In genomic region chr1:25556791-25557476, GRCh38 we compare ENCODE assay signal across 8 cellular contexts. TPM values are rescaled to one million over a fixed set of nuclear protein-coding genes. Genes with fewer than 3 reads are reported as not detected.
DNase-seq lines count a peak whose midpoint lies in the region; ATAC-seq, FAIRE-seq and TF ChIP-seq lines count a peak whose summit lies in the region.

No MANE protein-coding gene starts in this region.

- WGBS in right cardiac atrium, result 90% methylated on average over 10 of the region's 10 CpGs

- H3K4me2 ChIP-seq in endothelial cell of umbilical vein (ENCODE audit: insufficient read depth, low read length), result no peak overlapping the region

- H3K9me3 Mint-ChIP-seq in type B pancreatic cell, result no peaks in the 10 kb centered on the region

- no peak overlapping the region for H3K27ac Mint-ChIP-seq in type B pancreatic cell

- peaks cover 16% of the 10 kb centered on the region for H3K4me1 Mint-ChIP-seq in type B pancreatic cell (ENCODE audit: unreplicated experiment)

- H3K27ac ChIP-seq in right cardiac atrium (ENCODE audit: low read length) (no peak overlapping the region), right atrium auricular region (no peak overlapping the region), RWPE1 (peak overlapping the region; percentile 79), endothelial cell of umbilical vein (ENCODE audit: insufficient read depth, low read depth, low read length) (no peak overlapping the region), temporal lobe (ENCODE audit: low read depth, low read length) (peak overlapping the region; percentile 97)

- POLR2A ChIA-PET in RWPE1 (lab: Yijun Ruan, JAX; ENCODE audit: low non-redundant PET), result interaction anchor here (0.5 kb wide), 1 partner anchor 12 kb away, joined by 3 read pairs; no protein-coding TSS in a partner anchor
- POLR2A ChIA-PET in endothelial cell of umbilical vein (lab: Charles Lee), result no interaction called here

- dilution Hi-C loops in endothelial cell of umbilical vein (cut with MboI; ENCODE audit: extremely low pct_ligation_motif_present, low sequenced_read_pairs), result no loop called here

- intact Hi-C loops in right cardiac atrium (cut with DNase I), result loop anchor here in 1 of 4 donors (2.0 kb wide), 1 partner anchor 32 kb away; no protein-coding TSS in a partner anchor
- intact Hi-C loops in endothelial cell of umbilical vein (cut with micrococcal nuclease), result no loop called here

- no TSS peak for BruUV-seq in endothelial cell of umbilical vein (replicated peaks; lab: Mats Ljungman, UMichigan)

- H3K36me3 ChIP-seq in right atrium auricular region (no peaks in the 10 kb centered on the region), endothelial cell of umbilical vein (ENCODE audit: control insufficient read depth in 2 of 2, extremely low read depth in 1 of 2, insufficient read depth in 2 of 2, low read length in 2 of 2) (peaks cover 0 to 3% of the 10 kb centered on the region in 2 experiments)

- no peak overlapping the region for H3K9ac ChIP-seq in endothelial cell of umbilical vein (replicated peaks; ENCODE audit: extremely low read depth, insufficient read depth, low read length)

- FAIRE-seq in endothelial cell of umbilical vein (lab: Jason Lieb, UNC), result peak; percentile 48

- no peak overlapping the region for H3K4me3 Mint-ChIP-seq in type B pancreatic cell

- no peak overlapping the region for H2AFZ ChIP-seq in endothelial cell of umbilical vein (ENCODE audit: low read depth, low read length)

- TF ChIP-seq POLR2A in endothelial cell of umbilical vein (IDR thresholded peaks at IDR 0.05; ENCODE audit: low read depth, low read length), result no peak

- H3K27me3 ChIP-seq in right cardiac atrium (ENCODE audit: control insufficient read depth, insufficient read depth) (no peaks in the 10 kb centered on the region), right atrium auricular region (no peaks in the 10 kb centered on the region), endothelial cell of umbilical vein (ENCODE audit: control insufficient read depth in 2 of 2, insufficient read depth in 2 of 2, low read length in 2 of 2) (no peaks in the 10 kb centered on the region)

- DNase-seq in right cardiac atrium (peak in 1 of 3 donors; percentile 33), right atrium auricular region (ENCODE audit: low spot score) (no peak), RWPE1 (ENCODE audit: low spot score) (peak; percentile 72), endothelial cell of umbilical vein (ENCODE audit: low read depth, low spot score) (no peak), islet precursor cell (no peak), type B pancreatic cell (ENCODE audit: extremely low spot score, unreplicated experiment) (no peak), NCI-H1105 (lab: John Stamatoyannopoulos, UW) (no peak)

- H3K79me2 ChIP-seq in endothelial cell of umbilical vein (ENCODE audit: control insufficient read depth, insufficient read depth, low read length), result no peaks in the 10 kb centered on the region

- H3K4me3 ChIP-seq in right cardiac atrium (ENCODE audit: low read length) (no peak overlapping the region), right atrium auricular region (no peak overlapping the region), endothelial cell of umbilical vein (replicated peaks in 1 of 3; ENCODE audit: insufficient read depth in 1 of 3, low read depth in 1 of 3, low read length in 3 of 3) (no peak overlapping the region)

- no peaks in the 10 kb centered on the region for H4K20me1 ChIP-seq in endothelial cell of umbilical vein (replicated peaks; ENCODE audit: control insufficient read depth, extremely low read depth, insufficient read depth, low read length)

- H3K9me3 ChIP-seq in right cardiac atrium (ENCODE audit: control insufficient read depth, low read length) (no peaks in the 10 kb centered on the region), right atrium auricular region (no peaks in the 10 kb centered on the region), endothelial cell of umbilical vein (replicated peaks; ENCODE audit: control insufficient read depth, insufficient read depth, low read length) (no peaks in the 10 kb centered on the region)

- no peak for TF ChIP-seq CTCF in right atrium auricular region (IDR thresholded peaks at IDR 0.05)
- no peak for TF ChIP-seq CTCF in RWPE1 (conservative IDR thresholded peaks at IDR 0.05; ENCODE audit: low read depth)
- TF ChIP-seq CTCF in endothelial cell of umbilical vein (IDR thresholded peaks at IDR 0.05; ENCODE audit: extremely low read depth in 1 of 2, insufficient read depth in 1 of 2, low read depth in 1 of 2, low read length in 2 of 2), result no peak
- no peak for TF ChIP-seq CTCF in type B pancreatic cell (conservative IDR thresholded peaks at IDR 0.05)

- no peaks in the 10 kb centered on the region for H3K36me3 Mint-ChIP-seq in type B pancreatic cell

- no peaks in the 10 kb centered on the region for H3K9me1 ChIP-seq in endothelial cell of umbilical vein (replicated peaks; ENCODE audit: control insufficient read depth, extremely low read depth, insufficient read depth, low read length)

- ATAC-seq in right cardiac atrium, result peak; percentile 30 to 32

- H3K27me3 Mint-ChIP-seq in type B pancreatic cell, result no peaks in the 10 kb centered on the region

- H3K4me1 ChIP-seq in right cardiac atrium (ENCODE audit: control insufficient read depth, insufficient read depth, low read length), result peaks cover 4% of the 10 kb centered on the region
- H3K4me1 ChIP-seq in right atrium auricular region, result peaks cover 0 to 50% of the 10 kb centered on the region in 2 donors
- H3K4me1 ChIP-seq in endothelial cell of umbilical vein (ENCODE audit: control insufficient read depth, extremely low read depth, insufficient read depth, low read length), result peaks cover 40% of the 10 kb centered on the region

- CTCF ChIA-PET in RWPE1 (lab: Yijun Ruan, JAX) (interaction anchor here (0.6 to 1.8 kb wide), 2 partner anchors 11 to 17 kb away, joined by 5 read pairs; no protein-coding TSS in a partner anchor), endothelial cell of umbilical vein (lab: Charles Lee) (interaction anchor here (0.9 to 2.1 kb wide), 3 partner anchors 11 to 52 kb away, joined by 4 to 8 read pairs (median 8); no protein-coding TSS in a partner anchor)

TF ChIP-seq in endothelial cell of umbilical vein, 7 proteins besides CTCF, POLR2A, EP300 and RAD21:
- TF ChIP-seq FOS (IDR thresholded peaks at IDR 0.05; ENCODE audit: borderline replicate concordance, insufficient read depth, low read length) (no peak), POLR2AphosphoS5 (IDR thresholded peaks at IDR 0.05; ENCODE audit: insufficient read depth, low read depth, low read length) (peak; percentile 25)

RNA-seq across cellular contexts. Expression of gene LDLRAP1, which starts 13.5 kb away (rescaled TPM):
- 10 to 100 TPM in 1 of 4 donors, 1 to 10 TPM in 3; 7.6 to 10.2 (median 9.2) TPM for total RNA-seq in right cardiac atrium
- polyA plus RNA-seq in right cardiac atrium, result 6.0 TPM
- total RNA-seq in right atrium auricular region, result 10 to 100 TPM in 1 of 2 donors, 1 to 10 TPM in 1; 8.9 to 10.1 TPM
- total RNA-seq in endothelial cell of umbilical vein, result 20.8 and 24.7 TPM in 2 replicates
- polyA plus RNA-seq in endothelial cell of umbilical vein, result 23.1 and 23.6 TPM in 2 replicates
- 22.0 and 22.9 TPM in 2 replicates for polyA plus RNA-seq in endothelial cell of umbilical vein (2011; cell fraction: cytosol; rRNA removed)
- 27.0 and 29.1 TPM in 2 replicates for polyA plus RNA-seq in endothelial cell of umbilical vein (2011; cell fraction: nucleus; rRNA removed)
- 13.5 and 14.5 TPM in 2 replicates for polyA plus RNA-seq in endothelial cell of umbilical vein (2012)
- 19.0 and 19.5 TPM in 2 replicates for polyA minus RNA-seq in endothelial cell of umbilical vein
- 12.2 TPM for polyA minus RNA-seq in endothelial cell of umbilical vein (2011; cell fraction: cytosol; rRNA and poly(A)+ RNA removed)
- 8.3 and 8.6 TPM in 2 replicates for polyA minus RNA-seq in endothelial cell of umbilical vein (2011; cell fraction: nucleus; rRNA and poly(A)+ RNA removed)
- 0.98 TPM for total RNA-seq in temporal lobe
- total RNA-seq in type B pancreatic cell (ENCODE audit: low replicate concordance), result 20.7 and 21.3 TPM in 2 replicates

RNA-seq across cellular contexts. Expression of gene MAN1C1, which starts 59.7 kb away (rescaled TPM):
- 10 to 100 TPM; 10.6 to 15.7 (median 12.8) TPM for total RNA-seq in right cardiac atrium
- polyA plus RNA-seq in right cardiac atrium, result 9.1 TPM
- 10 to 100 TPM in 1 of 2 donors, 1 to 10 TPM in 1; 9.4 to 13.6 TPM for total RNA-seq in right atrium auricular region
- 0.85 and 4.0 TPM in 2 replicates for total RNA-seq in endothelial cell of umbilical vein
- 1.5 and 1.7 TPM in 2 replicates for polyA plus RNA-seq in endothelial cell of umbilical vein
- 0.63 and 1.2 TPM in 2 replicates for polyA plus RNA-seq in endothelial cell of umbilical vein (2011; cell fraction: cytosol; rRNA removed)
- polyA plus RNA-seq in endothelial cell of umbilical vein (2011; cell fraction: nucleus; rRNA removed), result 1.1 and 1.4 TPM in 2 replicates
- 0.50 and 0.63 TPM in 2 replicates for polyA plus RNA-seq in endothelial cell of umbilical vein (2012)
- 1.3 and 2.0 TPM in 2 replicates for polyA minus RNA-seq in endothelial cell of umbilical vein
- not detected for polyA minus RNA-seq in endothelial cell of umbilical vein (2011; cell fraction: cytosol; rRNA and poly(A)+ RNA removed)
- 0.14 and 1.3 TPM in 2 replicates for polyA minus RNA-seq in endothelial cell of umbilical vein (2011; cell fraction: nucleus; rRNA and poly(A)+ RNA removed)
- total RNA-seq in temporal lobe, result 6.9 TPM
- 6.4 and 9.1 TPM in 2 replicates for total RNA-seq in type B pancreatic cell (ENCODE audit: low replicate concordance)

Comparison
In these comparisons a context has a peak if more than half of its experiments do, and no peak if none do; other contexts are left out.
1. H3K27ac ChIP-seq: peak in RWPE1 (single experiment) and temporal lobe (single experiment); none in right cardiac atrium (single experiment), right atrium auricular region (0 of 2) and endothelial cell of umbilical vein (single experiment).